Comparison of ENCODE assay signal across 1 cellular context in genomic region chr10:77505431-77506334, GRCh38.
TF ChIP-seq lines count a peak whose summit lies in the region.

No MANE protein-coding gene starts in this region.

TF ChIP-seq in GM23338, 12 proteins besides CTCF, POLR2A, EP300 and RAD21 (continued from another document):
- TF ChIP-seq ZNF462 (CRISPR knock-in tag; IDR thresholded peaks at IDR 0.05) = no peak
- no peak for TF ChIP-seq ZNF114 (CRISPR knock-in tag; IDR thresholded peaks at IDR 0.05)
- TF ChIP-seq CREB1 (CRISPR knock-in tag; IDR thresholded peaks at IDR 0.05; ENCODE audit: low read depth) = no peak
- TF ChIP-seq NANOG (IDR thresholded peaks at IDR 0.05; ENCODE audit: borderline replicate concordance) = no peak
- no peak for TF ChIP-seq ZNF331 (CRISPR knock-in tag; IDR thresholded peaks at IDR 0.05; ENCODE audit: low read depth)
TF ChIP-seq in GM23338: peak in this region for 0.
